Comparison of ENCODE assay signal across 9 cellular contexts in genomic region chrX:32026772-32027171, GRCh38.
"Had no signal": no experiment of that assay in that cellular context is flagged by ENCODE, and none has a peak within 500 bp of the region (broad histone marks: within the 10 kb centered on the region; RNA-seq: fewer than 3 reads in every experiment).

No MANE protein-coding gene starts in this region.

- H3K27ac Mint-ChIP-seq: HFFc6 had no signal

- H3K27ac ChIP-seq: GM23248 had no signal

- H3K4me3 ChIP-seq: GM23248, HAP-1, K562 had no signal

- ATAC-seq: HCT116, K562 had no signal

- H3K36me3 ChIP-seq: HAP-1 had no signal

- H3K9ac ChIP-seq: GM23248 had no signal

- H3K9me3 ChIP-seq: HAP-1 had no signal

- DNase-seq: GM23248, H7, HFFc6, IMR-90, KG1 had no signal

- H3K4me3 Mint-ChIP-seq: HFFc6 had no signal

- H2AFZ ChIP-seq: GM23248 had no signal

- H3K4me1 ChIP-seq: HAP-1 had no signal

- FAIRE-seq: HTR-8/SVneo, K562 had no signal
